Comparison of ENCODE assay signal across 10 cellular contexts in the genomic region with DNA sequence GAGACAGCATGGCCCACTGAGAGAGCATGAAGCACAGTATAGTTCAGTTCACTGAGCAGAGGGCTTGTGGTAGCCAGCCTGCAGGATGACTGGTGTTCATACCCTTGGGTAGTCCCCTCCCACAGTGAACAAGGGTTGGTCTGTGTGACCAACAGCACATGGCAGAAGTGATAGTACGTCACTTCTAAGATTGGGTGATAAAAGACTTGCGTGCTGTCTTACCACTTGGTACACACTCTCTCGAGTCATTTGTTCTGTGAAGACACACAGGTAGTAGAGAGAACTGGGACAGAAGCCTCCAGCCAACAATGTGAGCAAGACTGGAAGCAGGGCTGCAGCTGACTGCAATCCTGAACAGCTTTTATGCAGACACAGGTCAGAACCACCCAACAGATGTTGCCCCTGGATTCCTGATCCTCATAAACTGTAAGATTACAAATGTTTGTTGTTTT. TPM values are rescaled to one million over a fixed set of nuclear protein-coding genes. Genes with fewer than 3 reads are reported as not detected.
DNase-seq lines count a peak whose midpoint lies in the region; ATAC-seq and TF ChIP-seq lines count a peak whose summit lies in the region.
"Had no signal": no experiment of that assay in that cellular context is flagged by ENCODE, and none has a peak within 500 bp of the region (broad histone marks: within the 10 kb centered on the region; RNA-seq: fewer than 3 reads in every experiment).

No MANE protein-coding gene starts in this region.

- POLR2A ChIA-PET in GM10248 (lab: Yijun Ruan, JAX): interaction anchor here (0.9 to 1.3 kb wide), 2 partner anchors 8 to 14 kb away, joined by 4 to 5 read pairs; no protein-coding TSS in a partner anchor
- POLR2A ChIA-PET in Panc1 (lab: Charles Lee): no interaction called here

- no peak overlapping the region for H3K4me3 ChIP-seq in Panc1 (ENCODE audit: low read depth in 2 of 2, low read length in 2 of 2)
- H3K4me3 ChIP-seq: lung had no signal

- H3K27ac ChIP-seq in Panc1 (ENCODE audit: low read length): no peak overlapping the region

- peaks cover 94% of the 10 kb centered on the region for H3K4me1 Mint-ChIP-seq in activated naive CD4-positive, alpha-beta T cell treated with anti-CD3 and anti-CD28 coated beads for 36 hours (ENCODE audit: low read depth)

- intact Hi-C loops in Panc1 (cut with micrococcal nuclease; ENCODE audit: unreplicated experiment): no loop called here
- intact Hi-C loops in activated naive CD4-positive, alpha-beta T cell treated with anti-CD3 and anti-CD28 coated beads for 36 hours (cut with micrococcal nuclease): loop anchor here (1.0 to 5.0 kb wide), 10 partner anchors 8 to 1630 kb away; no protein-coding TSS in a partner anchor

- no peaks in the 10 kb centered on the region for H3K36me3 ChIP-seq in Panc1 (ENCODE audit: control insufficient read depth, insufficient read depth, low read length)

- peak; percentile 62 for DNase-seq in GM10248 (ENCODE audit: extremely low spot score)
- no peak for DNase-seq in Panc1 (ENCODE audit: low read depth, low spot score)
- peak; percentile 89 for DNase-seq in activated naive CD4-positive, alpha-beta T cell treated with anti-CD3 and anti-CD28 coated beads for 36 hours
- DNase-seq in left lobe of liver (ENCODE audit: low spot score): no peak
- peak; percentile 64 to 76 for DNase-seq in stimulated activated CD8-positive, alpha-beta memory T cell treated with anti-CD3 and anti-CD28 coated beads, Interleukin-7, amount 100 ng/mL, for 4 hours (ENCODE audit: low read depth in 2 of 2)
- DNase-seq in GM19240 (ENCODE audit: insufficient read length, low spot score): no peak
- no peak for DNase-seq in DMS79 (lab: John Stamatoyannopoulos, UW)

- H3K4me1 ChIP-seq in Panc1 (ENCODE audit: control insufficient read depth, insufficient read depth, low read length): peaks cover 25% of the 10 kb centered on the region

- H3K9me3 Mint-ChIP-seq in activated naive CD4-positive, alpha-beta T cell treated with anti-CD3 and anti-CD28 coated beads for 36 hours: no peaks in the 10 kb centered on the region

- no TSS peak for BruUV-seq in Panc1 (replicated peaks; lab: Mats Ljungman, UMichigan)

- CTCF ChIA-PET in GM10248 (lab: Yijun Ruan, JAX): interaction anchor here (1.3 to 3.5 kb wide), 2 partner anchors 10 to 13 kb away, joined by 3 to 21 read pairs; no protein-coding TSS in a partner anchor
- CTCF ChIA-PET in Panc1 (lab: Charles Lee): no interaction called here
- CTCF ChIA-PET in activated naive CD4-positive, alpha-beta T cell treated with anti-CD3 and anti-CD28 coated beads for 36 hours (lab: Charles Lee): no interaction called here

- no peaks in the 10 kb centered on the region for H3K27me3 Mint-ChIP-seq in activated naive CD4-positive, alpha-beta T cell treated with anti-CD3 and anti-CD28 coated beads for 36 hours (ENCODE audit: low read depth)

- H3K9me3 ChIP-seq in Panc1 (ENCODE audit: control insufficient read depth, insufficient read depth, low read depth, low read length): no peaks in the 10 kb centered on the region

- in situ Hi-C loops in Panc1 (cut with HindIII; ENCODE audit: low pct_unique_long_range_greater_than_20kb, low sequenced_read_pairs): no loop called here

- peaks cover 8% of the 10 kb centered on the region for H3K36me3 Mint-ChIP-seq in activated naive CD4-positive, alpha-beta T cell treated with anti-CD3 and anti-CD28 coated beads for 36 hours (ENCODE audit: low read depth)

- H3K4me3 Mint-ChIP-seq in activated naive CD4-positive, alpha-beta T cell treated with anti-CD3 and anti-CD28 coated beads for 36 hours: peak overlapping the region; percentile 55

- peak; percentile 87 for ATAC-seq in GM21737 (IDR thresholded peaks at IDR 0.05; ENCODE audit: unreplicated experiment)
- ATAC-seq in Panc1: peak; percentile 83
- peak; percentile 63 for ATAC-seq in left lobe of liver
- ATAC-seq: HCT116 had no signal

- H3K27ac Mint-ChIP-seq in activated naive CD4-positive, alpha-beta T cell treated with anti-CD3 and anti-CD28 coated beads for 36 hours: peak overlapping the region; percentile 90

- TF ChIP-seq CTCF in GM10248 (IDR thresholded peaks at IDR 0.05; ENCODE audit: control extremely low read depth, extremely low read depth, low read depth, missing control alignments) (no peak), Panc1 (IDR thresholded peaks at IDR 0.05) (no peak)

- no peaks in the 10 kb centered on the region for H3K27me3 ChIP-seq in Panc1 (ENCODE audit: control insufficient read depth, insufficient read depth, low read length)

RNA-seq across cellular contexts. Expression of gene EPC1, which starts 14.6 kb away (rescaled TPM):
- total RNA-seq in Panc1 (2021; ENCODE audit: unreplicated experiment) (18.4 TPM), left lobe of liver (9.6 TPM)
- polyA plus RNA-seq in Panc1 (2012; ENCODE audit: insufficient read length): 8.1 TPM
- total RNA-seq in activated naive CD4-positive, alpha-beta T cell treated with anti-CD3 and anti-CD28 coated beads for 36 hours: 10 to 100 TPM; 29.4 to 33.5 TPM

Comparison
In these comparisons a context has a peak if more than half of its experiments do, and no peak if none do; other contexts are left out.
1. DNase-seq: peak in GM10248 (single experiment), activated naive CD4-positive, alpha-beta T cell treated with anti-CD3 and anti-CD28 coated beads for 36 hours (single experiment) and stimulated activated CD8-positive, alpha-beta memory T cell treated with anti-CD3 and anti-CD28 coated beads, Interleukin-7, amount 100 ng/mL, for 4 hours (2 of 2); none in Panc1 (single experiment), left lobe of liver (single experiment), GM19240 (single experiment) and DMS79 (single experiment).
2. Peak in every context shown above with its lines, with median percentiles within 50 percentile points of each other: ATAC-seq.